ENCODE assay signal across 16 cellular contexts in genomic region chr12:90575995-90576394, GRCh38.
DNase-seq lines count a peak whose midpoint lies in the region; ATAC-seq, FAIRE-seq and TF ChIP-seq lines count a peak whose summit lies in the region.
"Had no signal": no experiment of that assay in that cellular context is flagged by ENCODE, and none has a peak within 500 bp of the region (broad histone marks: within the 10 kb centered on the region; RNA-seq: fewer than 3 reads in every experiment).

No MANE protein-coding gene starts in this region.

- H3K4me3 Mint-ChIP-seq in astrocyte (ENCODE audit: unreplicated experiment), result no peak overlapping the region
- H3K4me3 Mint-ChIP-seq: CD8-positive, alpha-beta memory T cell had no signal

- peak; percentile 26 for DNase-seq in BE2C
- peak; percentile 71 for DNase-seq in DMS53 (lab: John Stamatoyannopoulos, UW)
- peak; percentile 62 for DNase-seq in NCI-H510A treated with DMSO at 0.1 percent for 48 hours (lab: John Stamatoyannopoulos, UW)
- no peak for DNase-seq in astrocyte (ENCODE audit: low read depth)
- no peak for DNase-seq in ascending aorta (ENCODE audit: low spot score in 2 of 2)
- DNase-seq: CD8-positive, alpha-beta memory T cell; KBM-7; NCI-H1048; NCI-H146; NCI-H2107; NCI-H446 treated with DMSO at 0.1 percent for 48 hours had no signal

- no peaks in the 10 kb centered on the region for H3K27me3 Mint-ChIP-seq in astrocyte (ENCODE audit: low read depth, unreplicated experiment)

- H3K27ac ChIP-seq in astrocyte (ENCODE audit: low read depth, low read length) (no peak overlapping the region), ascending aorta (no peak overlapping the region)
- H3K27ac ChIP-seq: BLaER1 had no signal

- H3K36me3 ChIP-seq in BE2C (no peaks in the 10 kb centered on the region), astrocyte (ENCODE audit: insufficient read depth, low read length) (no peaks in the 10 kb centered on the region), ascending aorta (no peaks in the 10 kb centered on the region)
- H3K36me3 ChIP-seq: BLaER1 had no signal

- no peak overlapping the region for H3K4me2 ChIP-seq in astrocyte (ENCODE audit: low read length)
- H3K4me2 ChIP-seq: BLaER1 had no signal

- FAIRE-seq in astrocyte (lab: Jason Lieb, UNC), result no peak
- FAIRE-seq: GM18507 had no signal

- H4K20me1 ChIP-seq in astrocyte (ENCODE audit: insufficient read depth, low read length), result no peaks in the 10 kb centered on the region
- H4K20me1 ChIP-seq: BLaER1 had no signal

- H3K79me2 ChIP-seq in astrocyte (ENCODE audit: insufficient read depth, low read length), result no peaks in the 10 kb centered on the region

- H3K4me1 ChIP-seq in BE2C (no peaks in the 10 kb centered on the region), astrocyte (ENCODE audit: insufficient read depth, low read length) (no peaks in the 10 kb centered on the region), ascending aorta (no peaks in the 10 kb centered on the region)
- H3K4me1 ChIP-seq: BLaER1 had no signal

- H3K27me3 ChIP-seq in BE2C, result no peaks in the 10 kb centered on the region
- no peaks in the 10 kb centered on the region for H3K27me3 ChIP-seq in astrocyte (ENCODE audit: insufficient read depth, low read length)
- H3K27me3 ChIP-seq in ascending aorta, result no peaks in the 10 kb centered on the region
- H3K27me3 ChIP-seq: BLaER1 had no signal

- TF ChIP-seq CTCF in BE2C (IDR thresholded peaks at IDR 0.05; ENCODE audit: low read depth, low read length) (no peak), astrocyte (IDR thresholded peaks at IDR 0.05; ENCODE audit: insufficient read depth, low read depth, low read length) (no peak), ascending aorta (IDR thresholded peaks at IDR 0.05) (no peak)

- H3K9me3 Mint-ChIP-seq in astrocyte (ENCODE audit: unreplicated experiment), result no peaks in the 10 kb centered on the region

- no peaks in the 10 kb centered on the region for H3K9me3 ChIP-seq in BE2C
- no peaks in the 10 kb centered on the region for H3K9me3 ChIP-seq in astrocyte (ENCODE audit: insufficient read depth, low read depth, low read length)
- peaks cover 0 to 5% of the 10 kb centered on the region in 2 donors for H3K9me3 ChIP-seq in ascending aorta

- ATAC-seq in HG03565 (IDR thresholded peaks at IDR 0.05; ENCODE audit: unreplicated experiment), result no peak
- no peak for ATAC-seq in GM19467 (IDR thresholded peaks at IDR 0.05; ENCODE audit: unreplicated experiment)
- ATAC-seq: SK-N-SH treated with all-trans-retinoic acid at 6 μM for 48 hours had no signal

- H3K4me1 Mint-ChIP-seq in astrocyte (ENCODE audit: low read depth, unreplicated experiment), result no peaks in the 10 kb centered on the region
- H3K4me1 Mint-ChIP-seq: CD8-positive, alpha-beta memory T cell had no signal

- H3K4me3 ChIP-seq in BE2C (ENCODE audit: low read depth, low read length) (no peak overlapping the region), astrocyte (ENCODE audit: insufficient read depth, low read depth, low read length) (no peak overlapping the region), ascending aorta (no peak overlapping the region)
- H3K4me3 ChIP-seq: BLaER1 had no signal

- intact Hi-C loops in ascending aorta (cut with DNase I), result no loop called here

- no peak overlapping the region for H3K9ac ChIP-seq in astrocyte (ENCODE audit: low read length)
- H3K9ac ChIP-seq: BLaER1 had no signal

- no peaks in the 10 kb centered on the region for H3K36me3 Mint-ChIP-seq in astrocyte (ENCODE audit: low read depth, unreplicated experiment)
- H3K36me3 Mint-ChIP-seq: CD8-positive, alpha-beta memory T cell had no signal

- peak overlapping the region; percentile 14 for H2AFZ ChIP-seq in astrocyte (ENCODE audit: low read depth, low read length)

- no peak overlapping the region for H3K27ac Mint-ChIP-seq in astrocyte (ENCODE audit: unreplicated experiment)

Comparison
In these comparisons a context has a peak if more than half of its experiments do, and no peak if none do; other contexts are left out.
1. DNase-seq: peak in BE2C (single experiment), DMS53 (single experiment) and NCI-H510A treated with DMSO at 0.1 percent for 48 hours (single experiment); none in astrocyte (single experiment) and ascending aorta (0 of 2).